1 cellular context compared by ENCODE assay signal in the genomic region with DNA sequence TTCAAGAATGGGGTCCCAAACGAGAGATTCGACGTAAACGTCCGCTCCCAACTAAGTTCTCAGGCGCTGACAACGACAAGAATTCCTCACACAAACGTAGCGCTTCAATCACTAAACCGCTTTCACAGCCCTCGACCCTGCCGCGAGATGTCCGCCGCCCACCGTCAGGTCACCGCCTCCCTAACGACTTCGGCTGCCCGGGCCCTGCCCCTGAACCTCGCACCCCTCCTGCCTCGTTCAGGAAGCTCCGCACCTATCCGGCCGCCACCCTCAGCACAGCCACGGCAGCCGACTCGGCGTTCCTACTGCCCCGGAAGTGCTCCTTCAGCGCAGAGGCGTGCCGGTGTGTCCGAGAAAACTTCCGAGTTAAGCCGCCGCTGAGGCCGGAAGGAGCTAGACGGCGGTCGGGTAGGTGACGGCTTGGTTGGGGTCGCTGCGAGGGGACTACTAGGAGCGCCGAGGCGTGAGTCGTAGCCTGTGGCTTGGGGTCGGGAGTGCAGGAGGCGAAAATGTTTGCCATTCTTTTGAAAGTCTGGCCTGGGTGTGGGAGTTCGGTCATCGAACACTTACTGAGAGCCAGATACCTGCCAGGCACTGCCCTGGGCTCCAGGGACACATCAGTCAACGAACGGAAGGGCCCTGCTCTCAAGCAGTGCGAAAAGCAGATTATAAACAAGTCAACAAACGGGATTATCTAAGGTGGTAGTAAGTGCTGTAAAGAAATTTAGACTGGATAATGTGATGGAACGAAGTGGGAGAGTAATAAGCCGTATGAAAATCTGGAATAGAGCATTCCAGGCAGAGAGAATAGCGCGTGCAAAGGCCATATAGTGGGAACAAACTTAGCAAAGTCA.
TF ChIP-seq lines count a peak whose summit lies in the region.

Gene FAM114A2, minus strand, starts transcription at position 307 of the 854 bp plus-strand sequence. CDS start 3,957 bp downstream, outside the sequence.
Gene MFAP3, plus strand, starts transcription at position 364 of the 854 bp plus-strand sequence. CDS start 10,756 bp downstream, outside the sequence.

TF ChIP-seq in HepG2, 621 proteins besides CTCF, POLR2A, EP300 and RAD21 (continued from another document and continues in another):
- TF ChIP-seq, protein P1, sequence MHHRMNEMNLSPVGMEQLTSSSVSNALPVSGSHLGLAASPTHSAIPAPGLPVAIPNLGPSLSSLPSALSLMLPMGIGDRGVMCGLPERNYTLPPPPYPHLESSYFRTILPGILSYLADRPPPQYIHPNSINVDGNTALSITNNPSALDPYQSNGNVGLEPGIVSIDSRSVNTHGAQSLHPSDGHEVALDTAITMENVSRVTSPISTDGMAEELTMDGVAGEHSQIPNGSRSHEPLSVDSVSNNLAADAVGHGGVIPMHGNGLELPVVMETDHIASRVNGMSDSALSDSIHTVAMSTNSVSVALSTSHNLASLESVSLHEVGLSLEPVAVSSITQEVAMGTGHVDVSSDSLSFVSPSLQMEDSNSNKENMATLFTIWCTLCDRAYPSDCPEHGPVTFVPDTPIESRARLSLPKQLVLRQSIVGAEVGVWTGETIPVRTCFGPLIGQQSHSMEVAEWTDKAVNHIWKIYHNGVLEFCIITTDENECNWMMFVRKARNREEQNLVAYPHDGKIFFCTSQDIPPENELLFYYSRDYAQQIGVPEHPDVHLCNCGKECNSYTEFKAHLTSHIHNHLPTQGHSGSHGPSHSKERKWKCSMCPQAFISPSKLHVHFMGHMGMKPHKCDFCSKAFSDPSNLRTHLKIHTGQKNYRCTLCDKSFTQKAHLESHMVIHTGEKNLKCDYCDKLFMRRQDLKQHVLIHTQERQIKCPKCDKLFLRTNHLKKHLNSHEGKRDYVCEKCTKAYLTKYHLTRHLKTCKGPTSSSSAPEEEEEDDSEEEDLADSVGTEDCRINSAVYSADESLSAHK (CRISPR knock-in tag; IDR thresholded peaks at IDR 0.05; ENCODE audit: borderline replicate concordance): no peak
- TF ChIP-seq ARHGAP35 (CRISPR knock-in tag; IDR thresholded peaks at IDR 0.05; ENCODE audit: borderline replicate concordance): peak; percentile 60; the same call in 1 of the 2 replicates
- TF ChIP-seq MED13 (CRISPR knock-in tag; IDR thresholded peaks at IDR 0.05): no peak
- peak; percentile 80; the same call in 1 of the 2 replicates for TF ChIP-seq MTERF4 (CRISPR knock-in tag; IDR thresholded peaks at IDR 0.05)
- peak; percentile 47 for TF ChIP-seq SKI (IDR thresholded peaks at IDR 0.05; ENCODE audit: partially characterized antibody)
- no peak for TF ChIP-seq MBD4 (IDR thresholded peaks at IDR 0.05; ENCODE audit: borderline replicate concordance, low read length)
- peak; percentile 89; the same call in 1 of the 2 replicates for TF ChIP-seq MTA1 (CRISPR knock-in tag; IDR thresholded peaks at IDR 0.05; ENCODE audit: borderline replicate concordance)
- TF ChIP-seq, protein P2, sequence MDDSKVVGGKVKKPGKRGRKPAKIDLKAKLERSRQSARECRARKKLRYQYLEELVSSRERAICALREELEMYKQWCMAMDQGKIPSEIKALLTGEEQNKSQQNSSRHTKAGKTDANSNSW (CRISPR knock-in tag; IDR thresholded peaks at IDR 0.05; ENCODE audit: borderline replicate concordance): no peak
- TF ChIP-seq ZC3H13 (CRISPR knock-in tag; IDR thresholded peaks at IDR 0.05): peak; percentile 47; the same call in 1 of the 2 replicates
- TF ChIP-seq KDM5A (IDR thresholded peaks at IDR 0.05; ENCODE audit: borderline replicate concordance, low read length): peak; percentile 68
- peak; percentile 66; the same call in 1 of the 2 replicates for TF ChIP-seq ZSCAN29 (CRISPR knock-in tag; conservative IDR thresholded peaks at IDR 0.05)
- TF ChIP-seq ELF4 (CRISPR knock-in tag; IDR thresholded peaks at IDR 0.05; ENCODE audit: borderline replicate concordance): peak; percentile 58; the same call in 1 of the 2 replicates
- no peak for TF ChIP-seq ZKSCAN1 (IDR thresholded peaks at IDR 0.05; ENCODE audit: low read length)
- peak; percentile 71; the same call in 1 of the 2 replicates for TF ChIP-seq ZNF546 (CRISPR knock-in tag; conservative IDR thresholded peaks at IDR 0.05)
- TF ChIP-seq HOXD1 (CRISPR knock-in tag; IDR thresholded peaks at IDR 0.05): peak; percentile 51
- TF ChIP-seq SP140L (CRISPR knock-in tag; IDR thresholded peaks at IDR 0.05; ENCODE audit: borderline replicate concordance): no peak
- peak; percentile 75 for TF ChIP-seq MEF2D (CRISPR knock-in tag; IDR thresholded peaks at IDR 0.05)
- TF ChIP-seq ZNF839 (CRISPR knock-in tag; IDR thresholded peaks at IDR 0.05; ENCODE audit: borderline replicate concordance): peak; percentile 92; the same call in 1 of the 2 replicates
- no peak for TF ChIP-seq ZC3H4 (CRISPR knock-in tag; IDR thresholded peaks at IDR 0.05; ENCODE audit: borderline replicate concordance)
- no peak; the same call in 1 of the 2 replicates for TF ChIP-seq ZNF782 (CRISPR knock-in tag; IDR thresholded peaks at IDR 0.05; ENCODE audit: borderline replicate concordance)
- TF ChIP-seq, protein P3, sequence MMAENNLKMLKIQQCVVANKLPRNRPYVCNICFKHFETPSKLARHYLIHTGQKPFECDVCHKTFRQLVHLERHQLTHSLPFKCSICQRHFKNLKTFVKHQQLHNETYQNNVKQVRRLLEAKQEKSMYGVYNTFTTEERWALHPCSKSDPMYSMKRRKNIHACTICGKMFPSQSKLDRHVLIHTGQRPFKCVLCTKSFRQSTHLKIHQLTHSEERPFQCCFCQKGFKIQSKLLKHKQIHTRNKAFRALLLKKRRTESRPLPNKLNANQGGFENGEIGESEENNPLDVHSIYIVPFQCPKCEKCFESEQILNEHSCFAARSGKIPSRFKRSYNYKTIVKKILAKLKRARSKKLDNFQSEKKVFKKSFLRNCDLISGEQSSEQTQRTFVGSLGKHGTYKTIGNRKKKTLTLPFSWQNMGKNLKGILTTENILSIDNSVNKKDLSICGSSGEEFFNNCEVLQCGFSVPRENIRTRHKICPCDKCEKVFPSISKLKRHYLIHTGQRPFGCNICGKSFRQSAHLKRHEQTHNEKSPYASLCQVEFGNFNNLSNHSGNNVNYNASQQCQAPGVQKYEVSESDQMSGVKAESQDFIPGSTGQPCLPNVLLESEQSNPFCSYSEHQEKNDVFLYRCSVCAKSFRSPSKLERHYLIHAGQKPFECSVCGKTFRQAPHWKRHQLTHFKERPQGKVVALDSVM (CRISPR knock-in tag; IDR thresholded peaks at IDR 0.05): no peak; the same call in 1 of the 2 replicates
- TF ChIP-seq, protein P4, sequence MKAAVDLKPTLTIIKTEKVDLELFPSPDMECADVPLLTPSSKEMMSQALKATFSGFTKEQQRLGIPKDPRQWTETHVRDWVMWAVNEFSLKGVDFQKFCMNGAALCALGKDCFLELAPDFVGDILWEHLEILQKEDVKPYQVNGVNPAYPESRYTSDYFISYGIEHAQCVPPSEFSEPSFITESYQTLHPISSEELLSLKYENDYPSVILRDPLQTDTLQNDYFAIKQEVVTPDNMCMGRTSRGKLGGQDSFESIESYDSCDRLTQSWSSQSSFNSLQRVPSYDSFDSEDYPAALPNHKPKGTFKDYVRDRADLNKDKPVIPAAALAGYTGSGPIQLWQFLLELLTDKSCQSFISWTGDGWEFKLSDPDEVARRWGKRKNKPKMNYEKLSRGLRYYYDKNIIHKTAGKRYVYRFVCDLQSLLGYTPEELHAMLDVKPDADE (CRISPR knock-in tag; IDR thresholded peaks at IDR 0.05): no peak
- no peak for TF ChIP-seq ZNF30 (CRISPR knock-in tag; IDR thresholded peaks at IDR 0.05)
- peak; percentile 86 for TF ChIP-seq ZMAT3 (CRISPR knock-in tag; conservative IDR thresholded peaks at IDR 0.05)
- no peak; the same call in 1 of the 2 replicates for TF ChIP-seq NR2F2 (IDR thresholded peaks at IDR 0.05; ENCODE audit: borderline replicate concordance, low read depth)
- peak; percentile 75 for TF ChIP-seq ZNF331 (CRISPR knock-in tag; IDR thresholded peaks at IDR 0.05)
- no peak for TF ChIP-seq GPN1 (CRISPR knock-in tag; IDR thresholded peaks at IDR 0.05; ENCODE audit: borderline replicate concordance)
- TF ChIP-seq ZNF160 (CRISPR knock-in tag; IDR thresholded peaks at IDR 0.05): 0 out of 2 replicates have a peak, but pooled peaks have one; percentile 70
- TF ChIP-seq TRAFD1 (CRISPR knock-in tag; IDR thresholded peaks at IDR 0.05; ENCODE audit: borderline replicate concordance): no peak
- TF ChIP-seq, protein P5, sequence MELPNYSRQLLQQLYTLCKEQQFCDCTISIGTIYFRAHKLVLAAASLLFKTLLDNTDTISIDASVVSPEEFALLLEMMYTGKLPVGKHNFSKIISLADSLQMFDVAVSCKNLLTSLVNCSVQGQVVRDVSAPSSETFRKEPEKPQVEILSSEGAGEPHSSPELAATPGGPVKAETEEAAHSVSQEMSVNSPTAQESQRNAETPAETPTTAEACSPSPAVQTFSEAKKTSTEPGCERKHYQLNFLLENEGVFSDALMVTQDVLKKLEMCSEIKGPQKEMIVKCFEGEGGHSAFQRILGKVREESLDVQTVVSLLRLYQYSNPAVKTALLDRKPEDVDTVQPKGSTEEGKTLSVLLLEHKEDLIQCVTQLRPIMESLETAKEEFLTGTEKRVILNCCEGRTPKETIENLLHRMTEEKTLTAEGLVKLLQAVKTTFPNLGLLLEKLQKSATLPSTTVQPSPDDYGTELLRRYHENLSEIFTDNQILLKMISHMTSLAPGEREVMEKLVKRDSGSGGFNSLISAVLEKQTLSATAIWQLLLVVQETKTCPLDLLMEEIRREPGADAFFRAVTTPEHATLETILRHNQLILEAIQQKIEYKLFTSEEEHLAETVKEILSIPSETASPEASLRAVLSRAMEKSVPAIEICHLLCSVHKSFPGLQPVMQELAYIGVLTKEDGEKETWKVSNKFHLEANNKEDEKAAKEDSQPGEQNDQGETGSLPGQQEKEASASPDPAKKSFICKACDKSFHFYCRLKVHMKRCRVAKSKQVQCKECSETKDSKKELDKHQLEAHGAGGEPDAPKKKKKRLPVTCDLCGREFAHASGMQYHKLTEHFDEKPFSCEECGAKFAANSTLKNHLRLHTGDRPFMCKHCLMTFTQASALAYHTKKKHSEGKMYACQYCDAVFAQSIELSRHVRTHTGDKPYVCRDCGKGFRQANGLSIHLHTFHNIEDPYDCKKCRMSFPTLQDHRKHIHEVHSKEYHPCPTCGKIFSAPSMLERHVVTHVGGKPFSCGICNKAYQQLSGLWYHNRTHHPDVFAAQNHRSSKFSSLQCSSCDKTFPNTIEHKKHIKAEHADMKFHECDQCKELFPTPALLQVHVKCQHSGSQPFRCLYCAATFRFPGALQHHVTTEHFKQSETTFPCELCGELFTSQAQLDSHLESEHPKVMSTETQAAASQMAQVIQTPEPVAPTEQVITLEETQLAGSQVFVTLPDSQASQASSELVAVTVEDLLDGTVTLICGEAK (IDR thresholded peaks at IDR 0.05): peak; percentile 90
- TF ChIP-seq, protein P5 (CRISPR knock-in tag; IDR thresholded peaks at IDR 0.05): peak; percentile 74
